ENCODE assay signal across 24 cellular contexts in genomic region chr16:24024971-24025370, GRCh38.
"Had no signal": no experiment of that assay in that cellular context is flagged by ENCODE, and none has a peak within 500 bp of the region (broad histone marks: within the 10 kb centered on the region; RNA-seq: fewer than 3 reads in every experiment).

No MANE protein-coding gene starts in this region.

- H3K27ac Mint-ChIP-seq: nephron progenitor cell had no signal

- ATAC-seq: esophagus mucosa, heart left ventricle, left colon, left ventricle myocardium superior, psoas muscle, right lobe of liver had no signal

- H3K9ac ChIP-seq: parathyroid adenoma had no signal

- H2AFZ ChIP-seq: parathyroid adenoma had no signal

- H3K4me1 Mint-ChIP-seq: nephron progenitor cell had no signal

- DNase-seq: cortex of kidney; dorsolateral prefrontal cortex; effector CD8-positive, alpha-beta T cell; heart left ventricle; hippocampal formation; left colon; left ventricle myocardium superior; mesendoderm; naive B cell; nephron progenitor cell; psoas muscle; retina; right lobe of liver; stimulated activated CD4-positive, alpha-beta T cell treated with anti-CD3 and anti-CD28 coated beads, Interleukin-4, amount 100 ng/mL, for 24 hours; stimulated activated naive CD4-positive, alpha-beta T cell; stomach; substantia nigra; transverse colon had no signal

- H3K79me2 ChIP-seq: parathyroid adenoma had no signal

- H3K36me3 ChIP-seq: heart left ventricle, right lobe of liver, stomach, thoracic aorta, transverse colon had no signal

- FAIRE-seq: endometrium, frontal cortex had no signal

- H3K27me3 Mint-ChIP-seq: naive B cell had no signal

- H3K4me3 Mint-ChIP-seq: nephron progenitor cell had no signal

- H3K4me3 ChIP-seq: dorsolateral prefrontal cortex, heart left ventricle, lung, psoas muscle, right lobe of liver, stomach, thoracic aorta, transverse colon had no signal

- H3K27ac ChIP-seq: dorsolateral prefrontal cortex, heart left ventricle, parathyroid adenoma, psoas muscle, right lobe of liver, stomach, thoracic aorta, transverse colon had no signal

- H3K9me3 Mint-ChIP-seq: nephron progenitor cell had no signal

- H3K4me1 ChIP-seq: heart left ventricle, parathyroid adenoma, psoas muscle, right lobe of liver, stomach, transverse colon had no signal

- H3K9me3 ChIP-seq: heart left ventricle, psoas muscle, right lobe of liver, stomach, thoracic aorta, transverse colon had no signal

- H3K27me3 ChIP-seq: dorsolateral prefrontal cortex, right lobe of liver, transverse colon had no signal
